In genomic region chr5:180353963-180354574, GRCh38 we compare ENCODE assay signal across 8 cellular contexts. TPM values are rescaled to one million over a fixed set of nuclear protein-coding genes. Genes with fewer than 3 reads are reported as not detected.
A peak's percentile ranks its signal among the peaks of the same experiment; 100 is the strongest.
DNase-seq lines count a peak whose midpoint lies in the region; ATAC-seq lines count a peak whose summit lies in the region.

No MANE protein-coding gene starts in this region.

- H3K36me3 ChIP-seq in HUES6 (ENCODE audit: control insufficient read depth, insufficient read depth, low read length) (peaks cover 16% of the 10 kb centered on the region; the same call in 1 of the 2 replicates), adipocyte (ENCODE audit: control insufficient read depth, insufficient read depth, low read length, severe bottlenecking) (no peaks in the 10 kb centered on the region)

- peaks cover 0 to 3% (median 0%) of the 10 kb centered on the region in 6 donors for H3K9me3 Mint-ChIP-seq in immature natural killer cell
- no peaks in the 10 kb centered on the region for H3K9me3 Mint-ChIP-seq in stimulated activated effector memory CD8-positive, alpha-beta T cell treated with anti-CD3 and anti-CD28 coated beads, Interleukin-12 subunit alpha, Interleukin-12 subunit beta, amount 100 ng/mL, for 72 hours

- peaks cover 29% of the 10 kb centered on the region for H3K27me3 ChIP-seq in HUES6 (ENCODE audit: control insufficient read depth, insufficient read depth, low read length)
- peaks cover 9% of the 10 kb centered on the region for H3K27me3 ChIP-seq in adipocyte (replicated peaks; ENCODE audit: control insufficient read depth, insufficient read depth, low read length)

- H3K27me3 Mint-ChIP-seq in immature natural killer cell (ENCODE audit: low read depth in 3 of 3), result peaks cover 13 to 18% (median 16%) of the 10 kb centered on the region in 3 donors

- H3K9ac ChIP-seq in HUES6 (ENCODE audit: low read length) (peak overlapping the region; percentile 61), adipocyte (ENCODE audit: low read length) (peak overlapping the region; percentile 85)

- H3K4me1 ChIP-seq in HUES6 (ENCODE audit: control insufficient read depth, insufficient read depth, low read length) (peaks cover 34% of the 10 kb centered on the region), adipocyte (ENCODE audit: control insufficient read depth, insufficient read depth, low read length) (peaks cover 25% of the 10 kb centered on the region)

- H3K9me3 ChIP-seq in HUES6 (ENCODE audit: control insufficient read depth, insufficient read depth, low read depth, low read length) (peaks cover 7% of the 10 kb centered on the region; the same call in 1 of the 2 replicates), adipocyte (ENCODE audit: control insufficient read depth, low read length) (peaks cover 4% of the 10 kb centered on the region)

- H3K27ac Mint-ChIP-seq in immature natural killer cell, result peak overlapping the region in 2 of 6 donors; percentile 24 to 46
- no peak overlapping the region for H3K27ac Mint-ChIP-seq in stimulated activated effector memory CD8-positive, alpha-beta T cell treated with anti-CD3 and anti-CD28 coated beads, Interleukin-12 subunit alpha, Interleukin-12 subunit beta, amount 100 ng/mL, for 72 hours

- ATAC-seq in stimulated activated effector memory CD8-positive, alpha-beta T cell treated with anti-CD3 and anti-CD28 coated beads, Interleukin-12 subunit alpha, Interleukin-12 subunit beta, amount 100 ng/mL, for 72 hours, result no peak
- no peak for ATAC-seq in GM21526 (IDR thresholded peaks at IDR 0.05; ENCODE audit: low FRiP score, unreplicated experiment)
- ATAC-seq in GM21737 (IDR thresholded peaks at IDR 0.05; ENCODE audit: unreplicated experiment), result no peak
- ATAC-seq in GM18868 (IDR thresholded peaks at IDR 0.05; ENCODE audit: unreplicated experiment), result no peak

- DNase-seq in adipocyte (ENCODE audit: low read depth) (peak; percentile 28), immature natural killer cell (no peak), AML-193 (lab: John Stamatoyannopoulos, UW) (no peak)
- DNase-seq in stimulated activated effector memory CD8-positive, alpha-beta T cell treated with anti-CD3 and anti-CD28 coated beads, Interleukin-12 subunit alpha, Interleukin-12 subunit beta, amount 100 ng/mL, for 72 hours (ENCODE audit: low spot score in 2 of 2), result no peak

- H3K27ac ChIP-seq in HUES6 (ENCODE audit: low read depth, low read length), result no peak overlapping the region

- peak overlapping the region; percentile 73 to 83 (median 80) for H3K4me3 Mint-ChIP-seq in immature natural killer cell
- H3K4me3 Mint-ChIP-seq in stimulated activated effector memory CD8-positive, alpha-beta T cell treated with anti-CD3 and anti-CD28 coated beads, Interleukin-12 subunit alpha, Interleukin-12 subunit beta, amount 100 ng/mL, for 72 hours, result peak overlapping the region; percentile 72

- peaks cover 6 to 9% of the 10 kb centered on the region in 2 donors for H3K4me1 Mint-ChIP-seq in immature natural killer cell
- H3K4me1 Mint-ChIP-seq in stimulated activated effector memory CD8-positive, alpha-beta T cell treated with anti-CD3 and anti-CD28 coated beads, Interleukin-12 subunit alpha, Interleukin-12 subunit beta, amount 100 ng/mL, for 72 hours, result peaks cover 5% of the 10 kb centered on the region

- no peaks in the 10 kb centered on the region for H3K36me3 Mint-ChIP-seq in immature natural killer cell
- no peaks in the 10 kb centered on the region for H3K36me3 Mint-ChIP-seq in stimulated activated effector memory CD8-positive, alpha-beta T cell treated with anti-CD3 and anti-CD28 coated beads, Interleukin-12 subunit alpha, Interleukin-12 subunit beta, amount 100 ng/mL, for 72 hours

- H3K4me3 ChIP-seq in HUES6 (ENCODE audit: low read depth, low read length) (peak overlapping the region; percentile 92), adipocyte (ENCODE audit: low read length) (peak overlapping the region; percentile 89)

RNA-seq across cellular contexts. Expression of gene GFPT2, which starts 0.9 kb away (rescaled TPM):
- polyA plus RNA-seq in immature natural killer cell, result not detected
